ENCODE assay signal across 16 cellular contexts in the genomic region with DNA sequence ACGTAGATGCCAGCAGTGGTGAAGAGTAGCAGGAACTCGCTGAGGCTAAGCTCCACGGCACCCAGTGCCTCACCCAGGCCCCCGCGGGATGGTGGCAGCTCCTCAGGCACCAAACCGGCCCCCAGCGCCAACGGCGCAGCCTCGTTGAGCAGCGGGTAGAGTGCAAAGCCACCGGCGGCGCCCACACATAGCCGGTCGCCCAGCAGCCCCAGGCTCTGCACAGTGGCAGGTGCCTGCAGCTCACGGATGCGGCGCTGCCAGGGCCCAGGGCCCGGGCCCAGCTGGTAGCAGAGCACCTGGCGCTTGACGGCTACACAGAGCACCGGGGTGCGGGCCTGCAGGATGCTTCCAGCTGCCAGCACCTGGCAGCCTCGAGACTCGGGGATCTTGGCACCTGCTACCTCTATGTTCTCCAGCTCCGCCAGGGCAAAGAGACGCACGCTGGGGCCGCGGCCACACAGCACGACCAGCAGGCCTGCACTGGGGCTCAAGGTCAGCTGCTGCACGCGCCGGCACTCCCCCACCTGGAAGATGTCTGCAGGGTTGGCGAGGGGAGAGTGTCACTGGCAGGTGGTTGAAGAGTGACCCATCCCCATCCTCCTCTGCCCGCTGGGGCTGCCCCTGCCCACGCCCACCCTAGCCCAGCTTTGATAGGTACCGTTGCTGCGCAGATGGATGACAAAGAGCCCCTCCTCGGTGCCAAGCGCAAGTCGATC. TPM values are rescaled to one million over a fixed set of nuclear protein-coding genes. Genes with fewer than 3 reads are reported as not detected.
A peak's percentile ranks its signal among the peaks of the same experiment; 100 is the strongest.
DNase-seq lines count a peak whose midpoint lies in the region; ATAC-seq and TF ChIP-seq lines count a peak whose summit lies in the region.
"Had no signal": no experiment of that assay in that cellular context is flagged by ENCODE, and none has a peak within 500 bp of the region (broad histone marks: within the 10 kb centered on the region; RNA-seq: fewer than 3 reads in every experiment).

No MANE protein-coding gene starts in this region.

- H3K4me1 ChIP-seq in heart left ventricle (no peaks in the 10 kb centered on the region), neuronal stem cell (ENCODE audit: control insufficient read depth in 2 of 2, insufficient read depth in 1 of 2, low read depth in 1 of 2, low read length in 2 of 2) (peaks cover 0 to 1% of the 10 kb centered on the region in 2 donors), upper lobe of right lung (no peaks in the 10 kb centered on the region)
- H3K4me1 ChIP-seq: Caco-2, HAP-1 had no signal

- no peak for TF ChIP-seq CTCF in heart left ventricle (IDR thresholded peaks at IDR 0.05)
- TF ChIP-seq CTCF in upper lobe of right lung (IDR thresholded peaks at IDR 0.05) = no peak

- H2AFZ ChIP-seq in neuronal stem cell (ENCODE audit: low read length) = no peak overlapping the region

- DNase-seq in Right ventricle myocardium inferior (ENCODE audit: missing footprints) (peak; percentile 45), heart left ventricle (no peak), SHP77 treated with DMSO at 0.1 percent for 48 hours (lab: John Stamatoyannopoulos, UW) (peak; percentile 85), neuronal stem cell (ENCODE audit: low spot score) (no peak), upper lobe of right lung (peak; percentile 61)
- DNase-seq: Caco-2, DMS153, DND-41, GOT3, HFFc6 had no signal

- ATAC-seq in Right ventricle myocardium inferior = no peak
- ATAC-seq in heart left ventricle = no peak
- ATAC-seq in upper lobe of right lung = no peak
- no peak for ATAC-seq in activated CD4-positive, CD25-positive, alpha-beta regulatory T cell treated with anti-CD3 and anti-CD28 coated beads, Interleukin-2, amount 50 U/mL, for 24 hours
- no peak for ATAC-seq in GM19455 (IDR thresholded peaks at IDR 0.05; ENCODE audit: unreplicated experiment)
- ATAC-seq in GM21528 (IDR thresholded peaks at IDR 0.05; ENCODE audit: low FRiP score, unreplicated experiment) = no peak

- peak overlapping the region; percentile 1 for H3K9ac ChIP-seq in neuronal stem cell (ENCODE audit: low read depth, low read length, poor library complexity)
- H3K9ac ChIP-seq: BLaER1 treated with 17β-estradiol and CSF1 and Interleukin-3, amounts not matched to agents 10 nM and 100 nM had no signal

- no peaks in the 10 kb centered on the region for H3K79me1 ChIP-seq in neuronal stem cell (ENCODE audit: low read depth, low read length)

- H2BK15ac ChIP-seq in neuronal stem cell (ENCODE audit: low read length) = no peak overlapping the region

- no peak overlapping the region for H4K8ac ChIP-seq in neuronal stem cell (ENCODE audit: low read depth, low read length)

- peak overlapping the region; percentile 73 for H3K23ac ChIP-seq in neuronal stem cell (ENCODE audit: low read depth, low read length, poor library complexity)

- no peak for TF ChIP-seq POLR2A in heart left ventricle (IDR thresholded peaks at IDR 0.05)

- H3K36me3 ChIP-seq in heart left ventricle (no peaks in the 10 kb centered on the region), neuronal stem cell (replicated peaks in 1 of 2; ENCODE audit: control insufficient read depth in 2 of 2, insufficient read depth in 2 of 2, low read length in 2 of 2) (no peaks in the 10 kb centered on the region), upper lobe of right lung (peaks cover 4% of the 10 kb centered on the region)
- H3K36me3 ChIP-seq: BLaER1 treated with 17β-estradiol and CSF1 and Interleukin-3, amounts not matched to agents 10 nM and 100 nM; HAP-1 had no signal

- H3K9me3 ChIP-seq in heart left ventricle = no peaks in the 10 kb centered on the region
- H3K9me3 ChIP-seq in neuronal stem cell (replicated peaks in 1 of 2; ENCODE audit: control insufficient read depth in 2 of 2, insufficient read depth in 1 of 2, low read depth in 1 of 2, low read length in 2 of 2) = no peaks in the 10 kb centered on the region
- no peaks in the 10 kb centered on the region for H3K9me3 ChIP-seq in upper lobe of right lung
- H3K9me3 ChIP-seq: BLaER1 treated with 17β-estradiol and CSF1 and Interleukin-3, amounts not matched to agents 10 nM and 100 nM; Caco-2; HAP-1 had no signal

- H3K27me3 ChIP-seq in heart left ventricle (no peaks in the 10 kb centered on the region), neuronal stem cell (ENCODE audit: control insufficient read depth in 3 of 3, insufficient read depth in 3 of 3, low read depth in 1 of 3, low read length in 3 of 3) (peaks cover 0 to 32% (median 0%) of the 10 kb centered on the region in 3 experiments), upper lobe of right lung (no peaks in the 10 kb centered on the region)

- no peak overlapping the region for H3K4me2 ChIP-seq in neuronal stem cell (ENCODE audit: insufficient read depth, low read length, poor library complexity, severe bottlenecking)

- no peak overlapping the region for H2BK12ac ChIP-seq in neuronal stem cell (ENCODE audit: low read length)

- H2BK5ac ChIP-seq in neuronal stem cell (ENCODE audit: low read length) = no peak overlapping the region

- H3K4me3 ChIP-seq in heart left ventricle (no peak overlapping the region), neuronal stem cell (ENCODE audit: low read length in 2 of 2) (peak overlapping the region in 1 of 2 donors; percentile 28), upper lobe of right lung (no peak overlapping the region)
- H3K4me3 ChIP-seq: BLaER1 treated with 17β-estradiol and CSF1 and Interleukin-3, amounts not matched to agents 10 nM and 100 nM; HAP-1 had no signal

- H3K4ac ChIP-seq in neuronal stem cell (ENCODE audit: low read length) = no peak overlapping the region

- intact Hi-C loops in Right ventricle myocardium inferior (cut with DNase I) = no loop called here
- intact Hi-C loops in heart left ventricle (cut with DNase I) = loop anchor here in 1 of 10 donors (5.0 kb wide), 1 partner anchor 78 kb away; no protein-coding TSS in a partner anchor
- intact Hi-C loops in upper lobe of right lung (cut with DNase I) = no loop called here

- peak overlapping the region; percentile 38 for H3K14ac ChIP-seq in neuronal stem cell (ENCODE audit: low read length)

- H2BK120ac ChIP-seq in neuronal stem cell (ENCODE audit: low read depth, low read length) = no peak overlapping the region

- H3K27ac ChIP-seq in heart left ventricle (no peak overlapping the region), neuronal stem cell (replicated peaks; ENCODE audit: low read length) (no peak overlapping the region), upper lobe of right lung (no peak overlapping the region)
- H3K27ac ChIP-seq: 22Rv1; BLaER1 treated with 17β-estradiol and CSF1 and Interleukin-3, amounts not matched to agents 10 nM and 100 nM had no signal

- H4K91ac ChIP-seq in neuronal stem cell (ENCODE audit: low read depth, low read length, poor library complexity) = peak overlapping the region; percentile 43

- no peak overlapping the region for H3K18ac ChIP-seq in neuronal stem cell (ENCODE audit: low read length)

- H2AK5ac ChIP-seq in neuronal stem cell (ENCODE audit: low read depth, low read length) = peak overlapping the region; percentile 13

- WGBS in heart left ventricle, 4 donors = 92 to 94% (median 93%) methylated on average over 32 to 43 of the region's 43 CpGs
- WGBS in neuronal stem cell (ENCODE audit: extremely low coverage in 2 of 2, insufficient read length in 2 of 2, insufficient replicate concordance in 1 of 2), 2 donors = no CpG with 5 or more reads among the region's 43 CpGs

RNA-seq across cellular contexts. Expression of a gene that starts 14.8 kb away (rescaled TPM):
- 0.16 TPM for total RNA-seq in Right ventricle myocardium inferior
- under 1 TPM in 8 of 9 donors, not detected in 1; 0.12 to 0.50 (median 0.26) TPM for total RNA-seq in heart left ventricle
- under 1 TPM; 0.12 to 0.15 TPM for polyA plus RNA-seq in heart left ventricle
- 1.1 TPM for polyA plus RNA-seq in neuronal stem cell (2013, experiment 1 of 2)
- 1.1 TPM for polyA plus RNA-seq in neuronal stem cell (2013, experiment 2 of 2)
- total RNA-seq in upper lobe of right lung = 20.9 TPM

RNA-seq across cellular contexts. Expression of a gene that starts 19.3 kb away (rescaled TPM):
- total RNA-seq in Right ventricle myocardium inferior (8.4 TPM), heart left ventricle (10 to 100 TPM in 4 of 9 donors, 1 to 10 TPM in 5; 6.6 to 15.0 (median 9.0) TPM), upper lobe of right lung (22.5 TPM)
- polyA plus RNA-seq in heart left ventricle = 10 to 100 TPM in 1 of 2 donors, 1 to 10 TPM in 1; 7.2 to 15.2 TPM
- polyA plus RNA-seq in neuronal stem cell (2013, experiment 1 of 2) = 59.7 TPM
- 59.7 TPM for polyA plus RNA-seq in neuronal stem cell (2013, experiment 2 of 2)

RNA-seq across cellular contexts. Expression of a gene that starts 26.7 kb away (rescaled TPM):
- total RNA-seq in Right ventricle myocardium inferior (11.3 TPM), heart left ventricle (10 to 100 TPM in 3 of 9 donors, 1 to 10 TPM in 6; 7.0 to 27.5 (median 8.6) TPM), upper lobe of right lung (28.9 TPM)
- 1 to 10 TPM; 7.8 to 9.5 TPM for polyA plus RNA-seq in heart left ventricle
- 11.1 TPM for polyA plus RNA-seq in neuronal stem cell (2013, experiment 1 of 2)
- polyA plus RNA-seq in neuronal stem cell (2013, experiment 2 of 2) = 11.6 TPM

RNA-seq across cellular contexts. Expression of a gene that starts 48.7 kb away (rescaled TPM):
- total RNA-seq in Right ventricle myocardium inferior (56.0 TPM), heart left ventricle (100 to 1,000 TPM in 1 of 9 donors, 10 to 100 TPM in 8; 38.2 to 102 (median 58.2) TPM), upper lobe of right lung (94.6 TPM)
- polyA plus RNA-seq in heart left ventricle = 10 to 100 TPM; 27.9 to 50.4 TPM
- 24.4 TPM for polyA plus RNA-seq in neuronal stem cell (2013, experiment 1 of 2)
- 23.3 TPM for polyA plus RNA-seq in neuronal stem cell (2013, experiment 2 of 2)

RNA-seq across cellular contexts. Expression of a gene that starts 51.4 kb away (rescaled TPM):
- 172 TPM for total RNA-seq in Right ventricle myocardium inferior
- total RNA-seq in heart left ventricle = 100 to 1,000 TPM; 103 to 349 (median 157) TPM
- 10 to 100 TPM; 59.2 to 65.5 TPM for polyA plus RNA-seq in heart left ventricle
- polyA plus RNA-seq in neuronal stem cell (2013, experiment 1 of 2) = 214 TPM
- polyA plus RNA-seq in neuronal stem cell (2013, experiment 2 of 2) = 215 TPM
- 294 TPM for total RNA-seq in upper lobe of right lung

Comparison
In these comparisons a context has a peak if more than half of its experiments do, and no peak if none do; other contexts are left out.
1. DNase-seq: peak in Right ventricle myocardium inferior (single experiment), SHP77 treated with DMSO at 0.1 percent for 48 hours (single experiment) and upper lobe of right lung (single experiment); none in heart left ventricle (0 of 5) and neuronal stem cell (single experiment).
2. RNA of a gene that starts 14.8 kb away (total RNA-seq): 20.9 TPM in upper lobe of right lung (single experiment); 0.12 to 0.50 TPM in heart left ventricle and 0.16 TPM in Right ventricle myocardium inferior (single experiment); every median in the first group is over 10 times any median in the second.